ENCODE assay signal across 8 cellular contexts in genomic region chr5:171498166-171498565, GRCh38.
"Had no signal": no experiment of that assay in that cellular context is flagged by ENCODE, and none has a peak within 500 bp of the region (broad histone marks: within the 10 kb centered on the region; RNA-seq: fewer than 3 reads in every experiment).

No MANE protein-coding gene starts in this region.

- H2AFZ ChIP-seq: GM23248 had no signal

- H3K27ac ChIP-seq: GM23248, HL-60 had no signal

- H3K4me3 Mint-ChIP-seq: H9, IgD-negative memory B cell had no signal

- H3K4me1 Mint-ChIP-seq: IgD-negative memory B cell had no signal

- H3K9ac ChIP-seq: GM23248 had no signal

- ATAC-seq: HepG2 had no signal

- H3K27ac Mint-ChIP-seq: H9, IgD-negative memory B cell had no signal

- DNase-seq: GM23248, GOT3, H9, HCEC 1CT, KBM-7 had no signal

- H3K9me3 Mint-ChIP-seq: H9 had no signal

- H3K4me3 ChIP-seq: GM23248 had no signal

- H3K36me3 Mint-ChIP-seq: IgD-negative memory B cell had no signal
